8 cellular contexts compared by ENCODE assay signal in the genomic region with DNA sequence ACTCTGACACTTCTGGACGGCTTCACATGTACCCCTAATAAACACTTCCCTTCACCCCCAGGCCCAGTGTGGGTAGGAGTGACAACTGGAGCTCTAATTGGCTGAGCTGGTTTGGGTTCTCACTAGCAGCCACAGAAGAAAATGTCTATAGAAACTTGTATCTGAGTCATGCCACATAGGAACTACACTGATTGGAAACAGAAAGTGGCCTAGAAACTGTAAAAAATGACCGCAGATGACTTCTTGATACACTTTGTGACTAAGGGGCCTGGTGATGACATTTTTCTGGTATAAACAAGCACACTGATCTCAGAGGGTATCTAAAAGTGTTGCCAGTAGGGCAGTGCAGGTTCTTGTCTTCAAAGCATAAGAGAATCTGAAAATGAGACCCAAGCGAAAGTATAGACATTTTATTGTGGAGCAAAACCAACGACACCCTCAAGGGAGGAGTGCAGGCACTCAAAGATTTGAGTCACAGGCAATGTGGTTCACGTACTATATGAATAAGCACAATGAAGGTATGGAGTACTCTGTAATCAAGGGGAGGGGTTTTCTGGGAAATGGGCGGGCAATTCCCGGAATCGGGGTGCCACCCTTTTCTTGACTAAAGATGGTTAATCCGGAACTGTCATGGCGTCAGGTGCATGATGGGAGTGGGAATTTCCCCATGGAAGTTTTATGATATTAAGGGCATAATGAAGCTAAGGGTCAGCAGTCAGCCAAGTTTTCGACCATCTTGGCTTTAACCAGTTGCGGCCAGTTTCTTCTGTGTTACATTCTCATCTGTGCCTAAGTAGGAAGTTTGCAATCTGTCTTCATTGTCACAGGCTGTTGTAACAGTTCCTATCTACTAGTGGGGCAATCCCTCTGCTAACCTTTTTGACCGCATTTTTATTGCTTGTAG. TPM values are rescaled to one million over a fixed set of nuclear protein-coding genes. Genes with fewer than 3 reads are reported as not detected.
A peak's percentile ranks its signal among the peaks of the same experiment; 100 is the strongest.
DNase-seq lines count a peak whose midpoint lies in the region; ATAC-seq and TF ChIP-seq lines count a peak whose summit lies in the region.

Gene AIM2 (minus strand): TSS at position 14 of the 904 bp plus-strand sequence. CDS start 3,267 bp downstream, outside the sequence.

- 75 to 79% methylated on average over 13 of the region's 13 CpGs for WGBS in aorta, 2 donors

- POLR2A ChIA-PET in naive thymus-derived CD8-positive, alpha-beta T cell (lab: Charles Lee), result no interaction called here

- peak within 1 kb of the TSS; percentile 97 for H3K9ac ChIP-seq in OCI-LY3 (ENCODE audit: low read length)

- H3K36me3 ChIP-seq in OCI-LY3 (replicated peaks; ENCODE audit: low read depth, low read length) (peaks cover 10% of the 10 kb centered on the region), aorta (ENCODE audit: control insufficient read depth in 1 of 2, insufficient read depth in 2 of 2, low read length in 1 of 2) (no peaks in the 10 kb centered on the region)

- peak within 1 kb of the TSS; percentile 85 for H3K4me3 ChIP-seq in OCI-LY3 (ENCODE audit: low read length)
- no peak within 1 kb of the TSS for H3K4me3 ChIP-seq in aorta (ENCODE audit: low read length in 2 of 2)

- H3K9me3 ChIP-seq in OCI-LY3 (ENCODE audit: insufficient read depth, low read length) (no peaks in the 10 kb centered on the region), aorta (ENCODE audit: control insufficient read depth, low read length) (no peaks in the 10 kb centered on the region)

- H3K9me3 Mint-ChIP-seq in activated T-cell treated with anti-CD3 and anti-CD28 coated beads, Interleukin-2, amount 50 U/mL, for 4 hours, result no peaks in the 10 kb centered on the region
- H3K9me3 Mint-ChIP-seq in naive thymus-derived CD8-positive, alpha-beta T cell, result no peaks in the 10 kb centered on the region

- peak within 1 kb of the TSS; percentile 5; the same call in 1 of the 2 replicates for H2AFZ ChIP-seq in OCI-LY3 (ENCODE audit: low read depth, low read length)

- H3K4me2 ChIP-seq in OCI-LY3 (ENCODE audit: low read length), result peak within 1 kb of the TSS; percentile 94

- H3K4me3 Mint-ChIP-seq in activated T-cell treated with anti-CD3 and anti-CD28 coated beads, Interleukin-2, amount 50 U/mL, for 4 hours, result peak within 1 kb of the TSS; percentile 87
- peak within 1 kb of the TSS in 5 of 10 donors; percentile 17 to 80 (median 58) for H3K4me3 Mint-ChIP-seq in naive thymus-derived CD8-positive, alpha-beta T cell

- intact Hi-C loops in aorta (cut with DNase I), result loop anchor here in 1 of 2 donors (10.0 kb wide), 1 partner anchor 872 kb away; no protein-coding TSS in a partner anchor

- H4K20me1 ChIP-seq in OCI-LY3 (ENCODE audit: insufficient read depth, low read length), result no peaks in the 10 kb centered on the region

- H3K27me3 Mint-ChIP-seq in activated T-cell treated with anti-CD3 and anti-CD28 coated beads, Interleukin-2, amount 50 U/mL, for 4 hours (ENCODE audit: low read depth), result peaks cover 2% of the 10 kb centered on the region
- H3K27me3 Mint-ChIP-seq in naive thymus-derived CD8-positive, alpha-beta T cell, result peaks cover 0 to 10% (median 4%) of the 10 kb centered on the region in 5 donors

- peaks cover 34% of the 10 kb centered on the region for H3K4me1 Mint-ChIP-seq in activated T-cell treated with anti-CD3 and anti-CD28 coated beads, Interleukin-2, amount 50 U/mL, for 4 hours (ENCODE audit: low read depth)
- peaks cover 0 to 14% (median 0%) of the 10 kb centered on the region in 4 donors for H3K4me1 Mint-ChIP-seq in naive thymus-derived CD8-positive, alpha-beta T cell

- H3K27me3 ChIP-seq in OCI-LY3 (ENCODE audit: low read depth, low read length), result no peaks in the 10 kb centered on the region
- no peaks in the 10 kb centered on the region for H3K27me3 ChIP-seq in aorta (ENCODE audit: control insufficient read depth in 1 of 2, insufficient read depth in 2 of 2, low read length in 1 of 2)

- H3K27ac ChIP-seq in OCI-LY3 (ENCODE audit: low read length) (peak within 1 kb of the TSS; percentile 97), aorta (ENCODE audit: low read depth in 1 of 2, low read length in 2 of 2) (no peak within 1 kb of the TSS)

- H3K36me3 Mint-ChIP-seq in activated T-cell treated with anti-CD3 and anti-CD28 coated beads, Interleukin-2, amount 50 U/mL, for 4 hours (ENCODE audit: insufficient read depth), result peaks cover 10% of the 10 kb centered on the region
- H3K36me3 Mint-ChIP-seq in naive thymus-derived CD8-positive, alpha-beta T cell, result no peaks in the 10 kb centered on the region

- no peak for TF ChIP-seq CTCF in OCI-LY3 (IDR thresholded peaks at IDR 0.05; ENCODE audit: low read depth, low read length)

- ATAC-seq in GM18508 (IDR thresholded peaks at IDR 0.05; ENCODE audit: insufficient read depth, unreplicated experiment), result peak; percentile 77
- peak; percentile 87 for ATAC-seq in HG02759 (IDR thresholded peaks at IDR 0.05; ENCODE audit: unreplicated experiment)
- ATAC-seq in activated T-cell treated with anti-CD3 and anti-CD28 coated beads, Interleukin-2, amount 50 U/mL, for 4 hours, result peak; percentile 83 to 84
- peak; percentile 50 to 75 for ATAC-seq in naive thymus-derived CD8-positive, alpha-beta T cell
- ATAC-seq in aorta (ENCODE audit: low FRiP score), result peak; percentile 56

- H3K4me1 ChIP-seq in OCI-LY3 (ENCODE audit: low read length) (peaks cover 47% of the 10 kb centered on the region), aorta (ENCODE audit: control insufficient read depth in 1 of 2, insufficient read depth in 2 of 2, low read length in 2 of 2) (no peaks in the 10 kb centered on the region)

- H3K27ac Mint-ChIP-seq in naive thymus-derived CD8-positive, alpha-beta T cell, result peak within 1 kb of the TSS in 6 of 10 donors; percentile 2 to 94 (median 78)

- DNase-seq in activated T-cell treated with anti-CD3 and anti-CD28 coated beads, Interleukin-2, amount 50 U/mL, for 4 hours, result peak; percentile 92
- peak in 4 of 10 donors; percentile 2 to 61 (median 28) for DNase-seq in naive thymus-derived CD8-positive, alpha-beta T cell
- DNase-seq in aorta, result peak; percentile 72 to 77
- DNase-seq in DMS53 treated with DMSO at 0.1 percent for 48 hours (lab: John Stamatoyannopoulos, UW; ENCODE audit: unreplicated experiment), result no peak
- DNase-seq in SW 1271 (lab: John Stamatoyannopoulos, UW), result no peak

- H3K79me2 ChIP-seq in OCI-LY3 (ENCODE audit: low read length), result peaks cover 44% of the 10 kb centered on the region

RNA-seq across cellular contexts. Expression of gene AIM2, which starts in this region (rescaled TPM):
- total RNA-seq in activated T-cell treated with anti-CD3 and anti-CD28 coated beads, Interleukin-2, amount 50 U/mL, for 4 hours, result 10 to 100 TPM; 24.7 to 58.8 (median 36.4) TPM
- under 1 TPM; 0.86 to 0.93 TPM for total RNA-seq in naive thymus-derived CD8-positive, alpha-beta T cell
- under 1 TPM in 1 of 3 donors, not detected in 2; 0.60 TPM for polyA plus RNA-seq in naive thymus-derived CD8-positive, alpha-beta T cell
- total RNA-seq in aorta, result 1 to 10 TPM in 1 of 2 donors, under 1 TPM in 1; 0.97 to 2.6 TPM
- polyA plus RNA-seq in aorta, result under 1 TPM in 1 of 2 donors, not detected in 1; 0.38 TPM

Comparison
In these comparisons a context has a peak if more than half of its experiments do, and no peak if none do; other contexts are left out.
1. RNA of gene AIM2 (total RNA-seq): 24.7 to 58.8 TPM in activated T-cell treated with anti-CD3 and anti-CD28 coated beads, Interleukin-2, amount 50 U/mL, for 4 hours; 0.97 to 2.6 TPM in aorta and 0.86 to 0.93 TPM in naive thymus-derived CD8-positive, alpha-beta T cell; every median in the first group is over 4 times any median in the second.
2. Peak in ATAC-seq in naive thymus-derived CD8-positive, alpha-beta T cell; RNA of the gene not detected or under 1 TPM.
3. DNase-seq: peak in activated T-cell treated with anti-CD3 and anti-CD28 coated beads, Interleukin-2, amount 50 U/mL, for 4 hours (single experiment) and aorta (2 of 2); none in DMS53 treated with DMSO at 0.1 percent for 48 hours (single experiment) and SW 1271 (0 of 2).
4. Peak in every context shown above with its lines, with median percentiles within 50 percentile points of each other: ATAC-seq.